In genomic region chr19:16661480-16662034, GRCh38 we compare ENCODE assay signal across 8 cellular contexts. TPM values are rescaled to one million over a fixed set of nuclear protein-coding genes. Genes with fewer than 3 reads are reported as not detected.
DNase-seq lines count a peak whose midpoint lies in the region; ATAC-seq, FAIRE-seq and TF ChIP-seq lines count a peak whose summit lies in the region.

No MANE protein-coding gene starts in this region.

- peak; percentile 28 for TF ChIP-seq POLR2A in GM15510 (IDR thresholded peaks at IDR 0.05; ENCODE audit: borderline replicate concordance, extremely low read depth, insufficient read length)

- DNase-seq in NT2/D1 (ENCODE audit: low read depth, low spot score) (no peak), left lung (peak; percentile 36 to 83), RCC 7860 (ENCODE audit: low spot score) (no peak), RKO (ENCODE audit: low spot score) (no peak)
- DNase-seq in central memory CD4-positive, alpha-beta T cell: peak; percentile 4

- peaks cover 20% of the 10 kb centered on the region for H3K36me3 Mint-ChIP-seq in stimulated activated naive CD8-positive, alpha-beta T cell treated with anti-CD3 and anti-CD28 coated beads, Interleukin-15, Interleukin-2, amounts not matched to agents 100 ng/mL and 50 ng/mL, for 24 hours (ENCODE audit: low read depth)

- no peak for TF ChIP-seq CTCF in left lung (IDR thresholded peaks at IDR 0.05)

- peak overlapping the region; percentile 77 for H3K9ac ChIP-seq in NT2/D1 (ENCODE audit: insufficient read length, low read depth)

- H3K27ac Mint-ChIP-seq in stimulated activated naive CD8-positive, alpha-beta T cell treated with anti-CD3 and anti-CD28 coated beads, Interleukin-15, Interleukin-2, amounts not matched to agents 100 ng/mL and 50 ng/mL, for 24 hours: peak overlapping the region; percentile 36

- H3K4me1 ChIP-seq in NT2/D1 (ENCODE audit: insufficient read depth, insufficient read length) (peaks cover 11% of the 10 kb centered on the region), left lung (peaks cover 13 to 57% of the 10 kb centered on the region in 2 donors)

- H3K27me3 ChIP-seq in NT2/D1 (ENCODE audit: insufficient read depth, insufficient read length) (peaks cover 19% of the 10 kb centered on the region), left lung (no peaks in the 10 kb centered on the region)

- H3K36me3 ChIP-seq in NT2/D1 (ENCODE audit: insufficient read depth, insufficient read length, low read length) (peaks cover 30% of the 10 kb centered on the region), left lung (peaks cover 0 to 20% of the 10 kb centered on the region in 2 donors)

- peaks cover 36% of the 10 kb centered on the region for H3K4me1 Mint-ChIP-seq in stimulated activated naive CD8-positive, alpha-beta T cell treated with anti-CD3 and anti-CD28 coated beads, Interleukin-15, Interleukin-2, amounts not matched to agents 100 ng/mL and 50 ng/mL, for 24 hours (ENCODE audit: low read depth)

- no peak for FAIRE-seq in RCC 7860 (lab: Jason Lieb, UNC)

- peaks cover 7% of the 10 kb centered on the region for H3K27me3 Mint-ChIP-seq in stimulated activated naive CD8-positive, alpha-beta T cell treated with anti-CD3 and anti-CD28 coated beads, Interleukin-15, Interleukin-2, amounts not matched to agents 100 ng/mL and 50 ng/mL, for 24 hours

- ATAC-seq in left lung: no peak
- no peak for ATAC-seq in HG02588 (IDR thresholded peaks at IDR 0.05; ENCODE audit: unreplicated experiment)

- H3K9me3 ChIP-seq in NT2/D1 (ENCODE audit: insufficient read depth, low read length) (no peaks in the 10 kb centered on the region), left lung (no peaks in the 10 kb centered on the region)

- H3K4me3 ChIP-seq in NT2/D1 (ENCODE audit: insufficient read length, low read depth) (peak overlapping the region; percentile 82), left lung (peak overlapping the region; percentile 74 to 81)

- H3K4me3 Mint-ChIP-seq in stimulated activated naive CD8-positive, alpha-beta T cell treated with anti-CD3 and anti-CD28 coated beads, Interleukin-15, Interleukin-2, amounts not matched to agents 100 ng/mL and 50 ng/mL, for 24 hours: peak overlapping the region; percentile 73

- peak overlapping the region; percentile 7 to 48 for H3K27ac ChIP-seq in left lung

- intact Hi-C loops in left lung (cut with DNase I): no loop called here

- no peaks in the 10 kb centered on the region for H3K9me3 Mint-ChIP-seq in stimulated activated naive CD8-positive, alpha-beta T cell treated with anti-CD3 and anti-CD28 coated beads, Interleukin-15, Interleukin-2, amounts not matched to agents 100 ng/mL and 50 ng/mL, for 24 hours

RNA-seq across cellular contexts. Expression of gene TMEM38A, which starts 0.6 kb away (rescaled TPM):
- total RNA-seq in left lung: 1 to 10 TPM; 4.8 to 5.9 TPM

RNA-seq across cellular contexts. Expression of gene SMIM7, which starts 1.6 kb away (rescaled TPM):
- 10 to 100 TPM; 70.7 to 85.9 TPM for total RNA-seq in left lung

RNA-seq across cellular contexts. Expression of gene MED26, which starts 33.6 kb away (rescaled TPM):
- 10 to 100 TPM; 10.0 to 10.3 TPM for total RNA-seq in left lung

RNA-seq across cellular contexts. Expression of gene NWD1, which starts 58.1 kb away (rescaled TPM):
- total RNA-seq in left lung: 1 to 10 TPM in 1 of 2 donors, not detected in 1; 1.2 TPM

Comparison
In these comparisons a context has a peak if more than half of its experiments do, and no peak if none do; other contexts are left out.
1. DNase-seq: peak in central memory CD4-positive, alpha-beta T cell (single experiment) and left lung (2 of 2); none in NT2/D1 (single experiment), RCC 7860 (single experiment) and RKO (single experiment).